In genomic region chr6:40348591-40348990, GRCh38 we compare ENCODE assay signal across 1 cellular context.
TF ChIP-seq lines count a peak whose summit lies in the region.

No MANE protein-coding gene starts in this region.

TF ChIP-seq in GM23338, 12 proteins besides CTCF, POLR2A, EP300 and RAD21:
- TF ChIP-seq ZNF462 (CRISPR knock-in tag; IDR thresholded peaks at IDR 0.05), result no peak
- TF ChIP-seq EZH2phosphoT487 (IDR thresholded peaks at IDR 0.05; ENCODE audit: unreplicated experiment), result no peak
- TF ChIP-seq NANOG (IDR thresholded peaks at IDR 0.05; ENCODE audit: borderline replicate concordance), result no peak
- no peak for TF ChIP-seq ZNF331 (CRISPR knock-in tag; IDR thresholded peaks at IDR 0.05; ENCODE audit: low read depth)
- TF ChIP-seq JUNB (IDR thresholded peaks at IDR 0.05; ENCODE audit: unreplicated experiment), result no peak
- no peak for TF ChIP-seq CREB1 (CRISPR knock-in tag; IDR thresholded peaks at IDR 0.05; ENCODE audit: low read depth)
- TF ChIP-seq ZNF114 (CRISPR knock-in tag; IDR thresholded peaks at IDR 0.05), result no peak
- TF ChIP-seq REST (IDR thresholded peaks at IDR 0.05; ENCODE audit: unreplicated experiment), result no peak
- TF ChIP-seq EZH2 (IDR thresholded peaks at IDR 0.05; ENCODE audit: low read depth, unreplicated experiment), result no peak
- TF ChIP-seq ETS1 (IDR thresholded peaks at IDR 0.05), result no peak
- TF ChIP-seq POLR2AphosphoS5 (IDR thresholded peaks at IDR 0.05; ENCODE audit: low read depth), result no peak
- TF ChIP-seq STAT1 (IDR thresholded peaks at IDR 0.05; ENCODE audit: unreplicated experiment), result no peak
TF ChIP-seq in GM23338: peak in this region for 0.
